In the genomic region with DNA sequence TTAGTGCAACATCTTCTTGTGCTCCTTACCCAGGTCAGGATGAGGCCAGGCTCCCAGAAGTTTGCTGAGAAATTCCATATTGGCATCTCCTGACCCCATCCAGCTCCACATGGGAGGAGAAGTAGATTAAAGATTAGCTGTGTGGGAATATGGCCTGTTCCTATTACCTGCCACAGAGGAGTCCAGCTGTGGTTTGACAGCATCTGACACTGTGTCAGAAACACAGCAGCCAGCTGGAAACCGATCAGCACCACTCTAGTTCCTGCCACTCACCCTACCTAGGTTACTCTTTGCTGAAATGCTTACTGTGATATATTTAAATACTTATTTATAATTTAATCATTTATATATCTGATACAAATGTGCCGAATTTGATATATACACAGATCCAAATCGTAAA, we compare ENCODE assay signal across 38 cellular contexts.
"Had no signal": no experiment of that assay in that cellular context is flagged by ENCODE, and none has a peak within 500 bp of the region (broad histone marks: within the 10 kb centered on the region; RNA-seq: fewer than 3 reads in every experiment).

No MANE protein-coding gene starts in this region.

- H3K4me3 Mint-ChIP-seq: activated naive CD4-positive, alpha-beta T cell treated with anti-CD3 and anti-CD28 coated beads for 36 hours; activated naive CD4-positive, alpha-beta T cell treated with anti-CD3 and anti-CD28 coated beads, Interleukin-2, amount 10 ng/mL, durations not matched to agents 7 days and 5 days; activated naive CD4-positive, alpha-beta T cell treated with anti-CD3 and anti-CD28 coated beads, Interleukin-2, amount 50 U/mL, for 24 hours; activated naive CD8-positive, alpha-beta T cell; activated naive CD8-positive, alpha-beta T cell treated with anti-CD3 and anti-CD28 coated beads for 36 hours; activated naive CD8-positive, alpha-beta T cell treated with anti-CD3 and anti-CD28 coated beads, Interleukin-2, amount 10 ng/mL, durations not matched to agents 7 days and 5 days; activated naive CD8-positive, alpha-beta T cell treated with anti-CD3 and anti-CD28 coated beads, Interleukin-2, amount 50 U/mL, for 24 hours; activated T-cell treated with anti-CD3 and anti-CD28 coated beads, Interleukin-2, amount 50 U/mL, for 24 hours; activated T-cell treated with anti-CD3 and anti-CD28 coated beads, Interleukin-2, amount 50 U/mL, for 4 hours; activated T-cell treated with anti-CD3 and anti-CD28 coated beads, Interleukin-2, amount 50 U/mL, for 72 hours; activated T-helper 1 cell treated with anti-CD3 and anti-CD28 coated beads, Interleukin-12 subunit alpha, Interleukin-12 subunit beta, Interleukin-2, Interleukin-4 antibody, amounts not matched to agents 30 ng/mL and 10 ng/mL and 1 ng/mL, durations not matched to agents 14 hours and 24 hours and 36 hours; activated T-helper 17 cell treated with anti-CD3 and anti-CD28 coated beads, Interleukin-2, amount 50 U/mL, for 72 hours; brain; central memory CD8-positive, alpha-beta T cell had no signal

- H3K27ac ChIP-seq: adrenal gland, ascending aorta, body of pancreas, brain microvascular endothelial cell, breast epithelium, cardiac muscle cell had no signal

- H3K27me3 ChIP-seq: adrenal gland, ascending aorta, body of pancreas, brain microvascular endothelial cell, breast epithelium, cardiac muscle cell had no signal

- H3K27ac Mint-ChIP-seq: activated naive CD4-positive, alpha-beta T cell treated with anti-CD3 and anti-CD28 coated beads for 36 hours; activated naive CD4-positive, alpha-beta T cell treated with anti-CD3 and anti-CD28 coated beads, Interleukin-2, amount 10 ng/mL, durations not matched to agents 7 days and 5 days; activated naive CD4-positive, alpha-beta T cell treated with anti-CD3 and anti-CD28 coated beads, Interleukin-2, amount 50 U/mL, for 24 hours; activated naive CD4-positive, alpha-beta T cell treated with anti-CD3 and anti-CD28 coated beads, Interleukin-2, amount 50 U/mL, for 72 hours; activated naive CD8-positive, alpha-beta T cell; activated naive CD8-positive, alpha-beta T cell treated with anti-CD3 and anti-CD28 coated beads for 36 hours; activated naive CD8-positive, alpha-beta T cell treated with anti-CD3 and anti-CD28 coated beads, Interleukin-2, amount 10 ng/mL, durations not matched to agents 7 days and 5 days; activated naive CD8-positive, alpha-beta T cell treated with anti-CD3 and anti-CD28 coated beads, Interleukin-2, amount 50 U/mL, for 24 hours; activated T-cell treated with anti-CD3 and anti-CD28 coated beads, Interleukin-2, amount 50 U/mL, for 24 hours; activated T-cell treated with anti-CD3 and anti-CD28 coated beads, Interleukin-2, amount 50 U/mL, for 72 hours; activated T-helper 1 cell treated with anti-CD3 and anti-CD28 coated beads, Interleukin-12 subunit alpha, Interleukin-12 subunit beta, Interleukin-2, Interleukin-4 antibody, amounts not matched to agents 30 ng/mL and 10 ng/mL and 1 ng/mL, durations not matched to agents 14 hours and 24 hours and 36 hours; activated T-helper 17 cell treated with anti-CD3 and anti-CD28 coated beads, Interleukin-2, amount 50 U/mL, for 72 hours; activated T-helper 2 cell treated with anti-CD3 and anti-CD28 coated beads, Interferon-gamma antibody, Interleukin-2, Interleukin-4, amounts not matched to agents 10 μg/mL and 5 μg/mL and 100 μg/mL, durations not matched to agents 14 hours and 24 hours and 36 hours; brain had no signal

- ATAC-seq: activated naive CD4-positive, alpha-beta T cell treated with anti-CD3 and anti-CD28 coated beads, Interleukin-2, amount 50 U/mL, for 72 hours; activated naive CD8-positive, alpha-beta T cell treated with anti-CD3 and anti-CD28 coated beads, Interleukin-2, amount 50 U/mL, for 24 hours; activated T-cell treated with anti-CD3 and anti-CD28 coated beads, Interleukin-2, amount 50 U/mL, for 4 hours; activated T-cell treated with anti-CD3 and anti-CD28 coated beads, Interleukin-2, amount 50 U/mL, for 72 hours; activated T-helper 17 cell treated with anti-CD3 and anti-CD28 coated beads, Interleukin-2, amount 50 U/mL, for 72 hours; body of pancreas had no signal

- H3K9me3 ChIP-seq: adrenal gland, ascending aorta, body of pancreas, breast epithelium had no signal

- H3K36me3 Mint-ChIP-seq: activated naive CD4-positive, alpha-beta T cell treated with anti-CD3 and anti-CD28 coated beads, Interleukin-2, amount 10 ng/mL, durations not matched to agents 7 days and 5 days; activated naive CD4-positive, alpha-beta T cell treated with anti-CD3 and anti-CD28 coated beads, Interleukin-2, amount 50 U/mL, for 24 hours; activated naive CD4-positive, alpha-beta T cell treated with anti-CD3 and anti-CD28 coated beads, Interleukin-2, amount 50 U/mL, for 72 hours; activated naive CD8-positive, alpha-beta T cell; activated naive CD8-positive, alpha-beta T cell treated with anti-CD3 and anti-CD28 coated beads for 36 hours; activated naive CD8-positive, alpha-beta T cell treated with anti-CD3 and anti-CD28 coated beads, Interleukin-2, amount 10 ng/mL, durations not matched to agents 7 days and 5 days had no signal

- H3K27me3 Mint-ChIP-seq: activated naive CD4-positive, alpha-beta T cell treated with anti-CD3 and anti-CD28 coated beads, Interleukin-2, amount 10 ng/mL, durations not matched to agents 7 days and 5 days; activated naive CD4-positive, alpha-beta T cell treated with anti-CD3 and anti-CD28 coated beads, Interleukin-2, amount 50 U/mL, for 24 hours; activated naive CD8-positive, alpha-beta T cell treated with anti-CD3 and anti-CD28 coated beads for 36 hours; activated naive CD8-positive, alpha-beta T cell treated with anti-CD3 and anti-CD28 coated beads, Interleukin-2, amount 10 ng/mL, durations not matched to agents 7 days and 5 days; activated naive CD8-positive, alpha-beta T cell treated with anti-CD3 and anti-CD28 coated beads, Interleukin-2, amount 50 U/mL, for 24 hours; activated T-cell treated with anti-CD3 and anti-CD28 coated beads, Interleukin-2, amount 50 U/mL, for 24 hours; central memory CD8-positive, alpha-beta T cell had no signal

- DNase-seq: activated effector memory CD4-positive, alpha-beta T cell treated with anti-CD3 and anti-CD28 coated beads, Interleukin-2, amount 50 U/mL, for 16 hours; activated effector memory CD4-positive, alpha-beta T cell treated with Interleukin-2 at 50 U/mL for 16 hours; activated gamma-delta T cell; activated gamma-delta T cell treated with Interleukin-2 at 50 U/mL for 16 hours; activated naive CD4-positive, alpha-beta T cell; activated naive CD4-positive, alpha-beta T cell treated with anti-CD3 and anti-CD28 coated beads for 36 hours; activated naive CD4-positive, alpha-beta T cell treated with anti-CD3 and anti-CD28 coated beads, Interleukin-2, amount 10 ng/mL, durations not matched to agents 7 days and 5 days; activated naive CD4-positive, alpha-beta T cell treated with anti-CD3 and anti-CD28 coated beads, Interleukin-2, amount 50 U/mL, for 16 hours; activated naive CD4-positive, alpha-beta T cell treated with Interleukin-2 at 50 U/mL for 16 hours; activated naive CD8-positive, alpha-beta T cell treated with anti-CD3 and anti-CD28 coated beads for 36 hours; activated naive CD8-positive, alpha-beta T cell treated with anti-CD3 and anti-CD28 coated beads, Interleukin-2, amount 10 ng/mL, durations not matched to agents 7 days and 5 days; activated naive CD8-positive, alpha-beta T cell treated with anti-CD3 and anti-CD28 coated beads, Interleukin-2, amount 50 U/mL, for 24 hours; activated T-cell treated with anti-CD3 and anti-CD28 coated beads, Interleukin-2, amount 50 U/mL, for 1 hour; activated T-cell treated with anti-CD3 and anti-CD28 coated beads, Interleukin-2, amount 50 U/mL, for 24 hours; activated T-cell treated with anti-CD3 and anti-CD28 coated beads, Interleukin-2, amount 50 U/mL, for 4 hours; activated T-cell treated with anti-CD3 and anti-CD28 coated beads, Interleukin-2, amount 50 U/mL, for 48 hours; activated T-cell treated with anti-CD3 and anti-CD28 coated beads, Interleukin-2, amount 50 U/mL, for 72 hours; adrenal gland; amniotic stem cell; amygdala; anterior cingulate cortex; aorta; body of pancreas; brain microvascular endothelial cell; caudate nucleus; central memory CD4-positive, alpha-beta T cell; cerebellar nuclear complex had no signal

- H3K36me3 ChIP-seq: adrenal gland, ascending aorta, brain microvascular endothelial cell, breast epithelium, cardiac muscle cell had no signal

- H3K4me1 ChIP-seq: adrenal gland, body of pancreas, breast epithelium had no signal

- H3K4me1 Mint-ChIP-seq: activated naive CD4-positive, alpha-beta T cell treated with anti-CD3 and anti-CD28 coated beads, Interleukin-2, amount 10 ng/mL, durations not matched to agents 7 days and 5 days; activated naive CD4-positive, alpha-beta T cell treated with anti-CD3 and anti-CD28 coated beads, Interleukin-2, amount 50 U/mL, for 24 hours; activated naive CD8-positive, alpha-beta T cell treated with anti-CD3 and anti-CD28 coated beads for 36 hours; activated naive CD8-positive, alpha-beta T cell treated with anti-CD3 and anti-CD28 coated beads, Interleukin-2, amount 10 ng/mL, durations not matched to agents 7 days and 5 days; activated naive CD8-positive, alpha-beta T cell treated with anti-CD3 and anti-CD28 coated beads, Interleukin-2, amount 50 U/mL, for 24 hours; activated T-helper 17 cell treated with anti-CD3 and anti-CD28 coated beads, Interleukin-2, amount 50 U/mL, for 72 hours; central memory CD8-positive, alpha-beta T cell had no signal

- H3K4me3 ChIP-seq: adrenal gland, ascending aorta, body of pancreas, breast epithelium, cardiac muscle cell had no signal

- H3K9me3 Mint-ChIP-seq: activated naive CD8-positive, alpha-beta T cell treated with anti-CD3 and anti-CD28 coated beads, Interleukin-2, amount 10 ng/mL, durations not matched to agents 7 days and 5 days; activated T-cell treated with anti-CD3 and anti-CD28 coated beads, Interleukin-2, amount 50 U/mL, for 24 hours had no signal
